Comparison of ENCODE assay signal across 8 cellular contexts in the genomic region with DNA sequence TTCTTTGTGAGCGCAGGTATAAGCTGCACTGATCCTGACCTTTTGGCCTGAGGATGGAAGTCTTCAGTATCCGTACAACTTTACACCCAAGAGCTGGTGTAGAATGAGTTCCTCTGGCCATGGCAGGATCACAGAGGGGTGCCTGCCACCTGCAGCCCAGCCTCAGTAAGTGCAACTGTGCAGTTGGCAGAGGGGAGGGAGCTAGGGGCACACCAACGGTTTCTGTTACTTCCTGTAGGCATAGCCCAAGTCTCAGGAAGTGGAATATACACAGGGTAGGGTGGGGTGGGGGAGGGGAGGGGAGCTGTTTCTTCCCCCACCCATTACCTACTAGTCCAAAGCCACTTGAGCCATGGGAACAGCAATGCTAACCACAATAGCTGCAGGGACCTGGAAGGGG.
DNase-seq lines count a peak whose midpoint lies in the region; TF ChIP-seq lines count a peak whose summit lies in the region.

No MANE protein-coding gene starts in this region.

- H3K4ac ChIP-seq in neuronal stem cell (ENCODE audit: low read length) = no peak overlapping the region

- H3K4me2 ChIP-seq in neuronal stem cell (ENCODE audit: insufficient read depth, low read length, poor library complexity, severe bottlenecking) = no peak overlapping the region

- no peak for TF ChIP-seq EP300 in esophagus muscularis mucosa (IDR thresholded peaks at IDR 0.05)

- H3K27ac ChIP-seq in 22Rv1 (no peak overlapping the region), KOPT-K1 (ENCODE audit: low read depth, low read length, poor library complexity, severe bottlenecking) (peak overlapping the region; percentile 65), esophagus muscularis mucosa (replicated peaks in 1 of 4) (no peak overlapping the region), neuronal stem cell (replicated peaks; ENCODE audit: low read length) (no peak overlapping the region)

- H3K27me3 ChIP-seq in esophagus muscularis mucosa = no peaks in the 10 kb centered on the region
- H3K27me3 ChIP-seq in neuronal stem cell (ENCODE audit: control insufficient read depth in 3 of 3, insufficient read depth in 3 of 3, low read depth in 1 of 3, low read length in 3 of 3) = no peaks in the 10 kb centered on the region

- H2BK120ac ChIP-seq in neuronal stem cell (ENCODE audit: low read depth, low read length) = no peak overlapping the region

- H3K36me3 ChIP-seq in KOPT-K1 (ENCODE audit: insufficient read depth, low read length) (no peaks in the 10 kb centered on the region), esophagus muscularis mucosa (no peaks in the 10 kb centered on the region), neuronal stem cell (replicated peaks in 1 of 2; ENCODE audit: control insufficient read depth in 2 of 2, insufficient read depth in 2 of 2, low read length in 2 of 2) (no peaks in the 10 kb centered on the region)

- H4K8ac ChIP-seq in neuronal stem cell (ENCODE audit: low read depth, low read length) = no peak overlapping the region

- CTCF ChIA-PET in GM10248 (lab: Yijun Ruan, JAX) = interaction anchor here (1.0 kb wide), 1 partner anchor 11 kb away, joined by 4 read pairs; no protein-coding TSS in a partner anchor

- no peaks in the 10 kb centered on the region for H3K79me1 ChIP-seq in neuronal stem cell (ENCODE audit: low read depth, low read length)

- TF ChIP-seq CTCF in 22Rv1 (IDR thresholded peaks at IDR 0.05) = peak; percentile 33
- TF ChIP-seq CTCF in GM10248 (IDR thresholded peaks at IDR 0.05; ENCODE audit: control extremely low read depth, extremely low read depth, low read depth, missing control alignments) = peak; percentile 10
- peak; percentile 54 for TF ChIP-seq CTCF in WI38 (IDR thresholded peaks at IDR 0.05; ENCODE audit: low read depth, low read length)
- peak; percentile 57 to 73 (median 63) for TF ChIP-seq CTCF in esophagus muscularis mucosa (IDR thresholded peaks at IDR 0.05)

- no peak overlapping the region for H4K91ac ChIP-seq in neuronal stem cell (ENCODE audit: low read depth, low read length, poor library complexity)

- no peak overlapping the region for H3K4me3 ChIP-seq in WI38 (ENCODE audit: low read depth, low read length)
- H3K4me3 ChIP-seq in esophagus muscularis mucosa = no peak overlapping the region
- no peak overlapping the region for H3K4me3 ChIP-seq in neuronal stem cell (ENCODE audit: low read length in 2 of 2)

- H3K23ac ChIP-seq in neuronal stem cell (ENCODE audit: low read depth, low read length, poor library complexity) = no peak overlapping the region

- no peak overlapping the region for H3K14ac ChIP-seq in neuronal stem cell (ENCODE audit: low read length)

- intact Hi-C loops in esophagus muscularis mucosa (cut with DNase I) = loop anchor here (5.0 kb wide), 1 partner anchor 195 kb away; no protein-coding TSS in a partner anchor

- POLR2A ChIA-PET in GM10248 (lab: Yijun Ruan, JAX) = no interaction called here

- no peak overlapping the region for H2AFZ ChIP-seq in neuronal stem cell (ENCODE audit: low read length)

- H2BK5ac ChIP-seq in neuronal stem cell (ENCODE audit: low read length) = no peak overlapping the region

- H3K9me3 ChIP-seq in KOPT-K1 (ENCODE audit: insufficient read depth, low read length, poor library complexity, severe bottlenecking) (no peaks in the 10 kb centered on the region), esophagus muscularis mucosa (no peaks in the 10 kb centered on the region), neuronal stem cell (replicated peaks in 1 of 2; ENCODE audit: control insufficient read depth in 2 of 2, insufficient read depth in 1 of 2, low read depth in 1 of 2, low read length in 2 of 2) (no peaks in the 10 kb centered on the region)

- H3K4me1 ChIP-seq in esophagus muscularis mucosa (peaks cover 0 to 7% (median 0%) of the 10 kb centered on the region in 4 donors), neuronal stem cell (ENCODE audit: control insufficient read depth in 2 of 2, insufficient read depth in 1 of 2, low read depth in 1 of 2, low read length in 2 of 2) (peaks cover 0 to 3% of the 10 kb centered on the region in 2 donors)

- peak; percentile 14 for DNase-seq in GM10248 (ENCODE audit: extremely low spot score)
- no peak for DNase-seq in esophagus muscularis mucosa (ENCODE audit: extremely low spot score)
- DNase-seq in neuronal stem cell (ENCODE audit: low spot score) = peak; percentile 3
- no peak for DNase-seq in NCI-H2171 treated with DMSO at 0.1 percent for 48 hours (lab: John Stamatoyannopoulos, UW)
- DNase-seq in DMS114 treated with DMSO at 0.1 percent for 48 hours (lab: John Stamatoyannopoulos, UW; ENCODE audit: unreplicated experiment) = no peak

- H2AK5ac ChIP-seq in neuronal stem cell (ENCODE audit: low read depth, low read length) = no peak overlapping the region

- H3K18ac ChIP-seq in neuronal stem cell (ENCODE audit: low read length) = no peak overlapping the region

- H2BK12ac ChIP-seq in neuronal stem cell (ENCODE audit: low read length) = no peak overlapping the region

- H3K9ac ChIP-seq in neuronal stem cell (ENCODE audit: low read depth, low read length, poor library complexity) = no peak overlapping the region

- 27% methylated on average over 3 of the region's 3 CpGs for WGBS in esophagus muscularis mucosa
- WGBS in neuronal stem cell (ENCODE audit: extremely low coverage in 2 of 2, insufficient read length in 2 of 2, insufficient replicate concordance in 1 of 2), 2 donors = no CpG with 5 or more reads among the region's 3 CpGs

- TF ChIP-seq POLR2A in esophagus muscularis mucosa (IDR thresholded peaks at IDR 0.05; ENCODE audit: low read depth) = no peak

- H2BK15ac ChIP-seq in neuronal stem cell (ENCODE audit: low read length) = no peak overlapping the region

Comparison
In these comparisons a context has a peak if more than half of its experiments do, and no peak if none do; other contexts are left out.
1. CTCF ChIP-seq: peak in every context shown above with its lines; median percentile 63 in esophagus muscularis mucosa; 54 in WI38; 33 in 22Rv1; 10 in GM10248.
2. DNase-seq: peak in GM10248 (single experiment) and neuronal stem cell (single experiment); none in esophagus muscularis mucosa (single experiment), NCI-H2171 treated with DMSO at 0.1 percent for 48 hours (single experiment) and DMS114 treated with DMSO at 0.1 percent for 48 hours (single experiment).